ENCODE assay signal across 9 cellular contexts in the genomic region with DNA sequence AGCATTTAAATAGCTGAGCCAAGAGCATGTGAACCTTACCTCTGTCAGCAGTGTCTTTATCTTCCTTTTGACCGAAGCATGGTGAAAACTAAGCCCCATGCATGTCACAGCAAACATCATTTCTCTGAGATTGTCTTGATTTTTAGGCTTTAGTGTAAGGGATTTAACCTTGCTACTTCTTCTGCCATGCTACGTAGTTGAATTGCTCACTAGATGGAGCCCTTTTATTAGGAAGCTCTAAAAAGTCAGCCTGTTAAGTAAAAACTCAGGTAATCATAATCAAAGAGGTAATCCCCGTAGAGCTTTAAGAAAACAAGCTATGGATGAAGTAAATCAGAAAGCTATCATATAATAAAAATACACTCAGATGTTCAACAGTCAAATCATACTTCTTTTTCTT.
DNase-seq lines count a peak whose midpoint lies in the region; ATAC-seq and TF ChIP-seq lines count a peak whose summit lies in the region.
"Had no signal": no experiment of that assay in that cellular context is flagged by ENCODE, and none has a peak within 500 bp of the region (broad histone marks: within the 10 kb centered on the region; RNA-seq: fewer than 3 reads in every experiment).

No MANE protein-coding gene starts in this region.

- no peaks in the 10 kb centered on the region for H3K9me3 ChIP-seq in parathyroid adenoma (ENCODE audit: control insufficient read depth, low read length)
- H3K9me3 ChIP-seq in CD8-positive, alpha-beta memory T cell (ENCODE audit: low read length) = no peaks in the 10 kb centered on the region

- no peak overlapping the region for H3K27ac Mint-ChIP-seq in GM23338
- no peak overlapping the region for H3K27ac Mint-ChIP-seq in stimulated activated naive CD8-positive, alpha-beta T cell treated with anti-CD3 and anti-CD28 coated beads, Interleukin-15, amount 100 ng/mL, for 72 hours
- H3K27ac Mint-ChIP-seq in CD8-positive, alpha-beta memory T cell = no peak overlapping the region

- H3K79me2 ChIP-seq in GM23338 (replicated peaks; ENCODE audit: insufficient read depth) = no peaks in the 10 kb centered on the region
- H3K79me2 ChIP-seq in parathyroid adenoma = no peaks in the 10 kb centered on the region

- H3K36me3 Mint-ChIP-seq in GM23338 (ENCODE audit: low read depth) = peaks cover 21% of the 10 kb centered on the region
- H3K36me3 Mint-ChIP-seq in CD8-positive, alpha-beta memory T cell = no peaks in the 10 kb centered on the region

- CTCF ChIA-PET in CD8-positive, alpha-beta memory T cell (lab: Charles Lee) = interaction anchor here (0.7 kb wide), 1 partner anchor 45 kb away, joined by 3 read pairs; no protein-coding TSS in a partner anchor

- no peak overlapping the region for H3K4me3 ChIP-seq in GM23338
- no peak overlapping the region for H3K4me3 ChIP-seq in parathyroid adenoma (ENCODE audit: low read depth, low read length)
- no peak overlapping the region for H3K4me3 ChIP-seq in CD8-positive, alpha-beta memory T cell (ENCODE audit: low read length)

- H3K4me1 ChIP-seq in GM23338 (ENCODE audit: insufficient read depth) = no peaks in the 10 kb centered on the region; the same call in 1 of the 2 replicates
- peaks cover 2% of the 10 kb centered on the region for H3K4me1 ChIP-seq in parathyroid adenoma
- H3K4me1 ChIP-seq in CD8-positive, alpha-beta memory T cell (ENCODE audit: insufficient read depth, low read length) = no peaks in the 10 kb centered on the region

- H2AFZ ChIP-seq in GM23338 (no peak overlapping the region), parathyroid adenoma (no peak overlapping the region)

- DNase-seq in GM23338 (ENCODE audit: low spot score) = peak; percentile 60
- DNase-seq in NCI-H345 (lab: John Stamatoyannopoulos, UW) = peak; percentile 33
- peak; percentile 26 for DNase-seq in dermis blood vessel endothelial cell
- DNase-seq in stimulated activated naive CD8-positive, alpha-beta T cell treated with anti-CD3 and anti-CD28 coated beads, Interleukin-15, amount 100 ng/mL, for 72 hours = no peak
- no peak for DNase-seq in KBM-7
- DNase-seq in CD8-positive, alpha-beta memory T cell = no peak
- DNase-seq: anterior cingulate cortex had no signal

- TF ChIP-seq CTCF in GM23338 (conservative IDR thresholded peaks at IDR 0.05; ENCODE audit: low read depth in 2 of 2) = peak; percentile 66 to 67
- peak; percentile 43 for TF ChIP-seq CTCF in parathyroid adenoma (IDR thresholded peaks at IDR 0.05)

- peaks cover 39% of the 10 kb centered on the region for H3K27me3 Mint-ChIP-seq in GM23338 (ENCODE audit: insufficient read depth, low read depth, poor library complexity)
- no peaks in the 10 kb centered on the region for H3K27me3 Mint-ChIP-seq in stimulated activated naive CD8-positive, alpha-beta T cell treated with anti-CD3 and anti-CD28 coated beads, Interleukin-15, amount 100 ng/mL, for 72 hours
- no peaks in the 10 kb centered on the region for H3K27me3 Mint-ChIP-seq in CD8-positive, alpha-beta memory T cell

- ATAC-seq in GM23338 = no peak; the same call in 2 of the 3 replicates
- ATAC-seq in stimulated activated naive CD8-positive, alpha-beta T cell treated with anti-CD3 and anti-CD28 coated beads, Interleukin-15, amount 100 ng/mL, for 72 hours = no peak
- no peak for ATAC-seq in GM19455 (IDR thresholded peaks at IDR 0.05; ENCODE audit: unreplicated experiment)

- POLR2A ChIA-PET in CD8-positive, alpha-beta memory T cell (lab: Charles Lee) = no interaction called here

- H3K9ac ChIP-seq in parathyroid adenoma = no peak overlapping the region

- H3K27me3 ChIP-seq in GM23338 (ENCODE audit: insufficient read depth) (peaks cover 48% of the 10 kb centered on the region), parathyroid adenoma (ENCODE audit: control insufficient read depth, insufficient read depth, low read length) (no peaks in the 10 kb centered on the region)
- H3K27me3 ChIP-seq in CD8-positive, alpha-beta memory T cell (ENCODE audit: insufficient read depth, low read length, poor library complexity, severe bottlenecking) = no peaks in the 10 kb centered on the region

- peaks cover 9% of the 10 kb centered on the region for H3K4me1 Mint-ChIP-seq in GM23338
- H3K4me1 Mint-ChIP-seq in stimulated activated naive CD8-positive, alpha-beta T cell treated with anti-CD3 and anti-CD28 coated beads, Interleukin-15, amount 100 ng/mL, for 72 hours = no peaks in the 10 kb centered on the region
- no peaks in the 10 kb centered on the region for H3K4me1 Mint-ChIP-seq in CD8-positive, alpha-beta memory T cell

- no peaks in the 10 kb centered on the region for H3K9me3 Mint-ChIP-seq in GM23338
- H3K9me3 Mint-ChIP-seq in stimulated activated naive CD8-positive, alpha-beta T cell treated with anti-CD3 and anti-CD28 coated beads, Interleukin-15, amount 100 ng/mL, for 72 hours = no peaks in the 10 kb centered on the region
- H3K9me3 Mint-ChIP-seq in CD8-positive, alpha-beta memory T cell = peaks cover 0 to 4% (median 2%) of the 10 kb centered on the region in 5 donors

- no peak overlapping the region for H3K4me3 Mint-ChIP-seq in GM23338
- H3K4me3 Mint-ChIP-seq in stimulated activated naive CD8-positive, alpha-beta T cell treated with anti-CD3 and anti-CD28 coated beads, Interleukin-15, amount 100 ng/mL, for 72 hours = no peak overlapping the region
- no peak overlapping the region for H3K4me3 Mint-ChIP-seq in CD8-positive, alpha-beta memory T cell

- H3F3A ChIP-seq in GM23338 (replicated peaks; ENCODE audit: low read depth) = no peaks in the 10 kb centered on the region

- H3K9me2 ChIP-seq in GM23338 (ENCODE audit: insufficient read depth) = no peaks in the 10 kb centered on the region

- no peaks in the 10 kb centered on the region for H3K36me3 ChIP-seq in GM23338 (ENCODE audit: insufficient read depth)
- H3K36me3 ChIP-seq in parathyroid adenoma (ENCODE audit: control insufficient read depth, insufficient read depth, low read length) = no peaks in the 10 kb centered on the region
- no peaks in the 10 kb centered on the region for H3K36me3 ChIP-seq in CD8-positive, alpha-beta memory T cell (ENCODE audit: insufficient read depth, low read length)

- H3K4me2 ChIP-seq in GM23338 (no peak overlapping the region), parathyroid adenoma (ENCODE audit: low read length) (no peak overlapping the region)

- in situ Hi-C loops in KBM-7 (cut with MboI; ENCODE audit: low pct_unique_long_range_greater_than_20kb, low sequenced_read_pairs) = no loop called here

- H4K20me1 ChIP-seq in GM23338 (replicated peaks; ENCODE audit: insufficient read depth) = peaks cover 15% of the 10 kb centered on the region; the same call in 1 of the 2 replicates

- no peak overlapping the region for H3K27ac ChIP-seq in GM23338 (ENCODE audit: low read depth)
- H3K27ac ChIP-seq in parathyroid adenoma = no peak overlapping the region
- no peak overlapping the region for H3K27ac ChIP-seq in CD8-positive, alpha-beta memory T cell (ENCODE audit: low read depth, low read length)

Comparison
In these comparisons a context has a peak if more than half of its experiments do, and no peak if none do; other contexts are left out.
1. DNase-seq: peak in GM23338 (single experiment), NCI-H345 (single experiment) and dermis blood vessel endothelial cell (single experiment); none in stimulated activated naive CD8-positive, alpha-beta T cell treated with anti-CD3 and anti-CD28 coated beads, Interleukin-15, amount 100 ng/mL, for 72 hours (0 of 2), KBM-7 (single experiment) and CD8-positive, alpha-beta memory T cell (0 of 5).